ENCODE assay signal across 17 cellular contexts in genomic region chr7:115085421-115085820, GRCh38.
A peak's percentile ranks its signal among the peaks of the same experiment; 100 is the strongest.
DNase-seq lines count a peak whose midpoint lies in the region; ATAC-seq, FAIRE-seq and TF ChIP-seq lines count a peak whose summit lies in the region.
"Had no signal": no experiment of that assay in that cellular context is flagged by ENCODE, and none has a peak within 500 bp of the region (broad histone marks: within the 10 kb centered on the region; RNA-seq: fewer than 3 reads in every experiment).

No MANE protein-coding gene starts in this region.

- no peaks in the 10 kb centered on the region for H4K20me1 ChIP-seq in IMR-90 (ENCODE audit: insufficient read depth, low read length)

- H4K5ac ChIP-seq in IMR-90 (ENCODE audit: low read depth, low read length), result no peak overlapping the region

- H3K36me3 ChIP-seq in IMR-90 (ENCODE audit: control insufficient read depth, insufficient read depth, low read length) (no peaks in the 10 kb centered on the region), bronchial epithelial cell (ENCODE audit: control insufficient read depth, insufficient read depth, low read length) (no peaks in the 10 kb centered on the region), BE2C (no peaks in the 10 kb centered on the region)

- CTCF ChIA-PET in IMR-90 (lab: Yijun Ruan, JAX), result no interaction called here

- ATAC-seq in IMR-90 (ENCODE audit: low read depth), result no peak
- no peak for ATAC-seq in HG02610 (IDR thresholded peaks at IDR 0.05; ENCODE audit: unreplicated experiment)
- ATAC-seq in stimulated activated effector memory CD8-positive, alpha-beta T cell treated with anti-CD3 and anti-CD28 coated beads, Interleukin-12 subunit alpha, Interleukin-12 subunit beta, amount 100 ng/mL, for 72 hours, result no peak

- in situ Hi-C loops in IMR-90 (cut with MboI; ENCODE audit: low sequenced_read_pairs), result no loop called here

- no peaks in the 10 kb centered on the region for H3K9me3 ChIP-seq in IMR-90 (ENCODE audit: control insufficient read depth, insufficient read depth, low read length)
- H3K9me3 ChIP-seq in BE2C, result no peaks in the 10 kb centered on the region

- H2BK15ac ChIP-seq in IMR-90 (ENCODE audit: low read depth, low read length), result no peak overlapping the region

- no peaks in the 10 kb centered on the region for H3K79me1 ChIP-seq in IMR-90 (ENCODE audit: low read depth in 1 of 2, low read length in 2 of 2)

- H2AK9ac ChIP-seq in IMR-90 (replicated peaks; ENCODE audit: low read depth, low read length, poor library complexity), result no peak overlapping the region

- H3K14ac ChIP-seq in IMR-90 (replicated peaks; ENCODE audit: low read depth, low read length), result no peak overlapping the region

- H3K4me3 ChIP-seq in IMR-90 (ENCODE audit: insufficient read depth, low read depth, low read length) (no peak overlapping the region), bronchial epithelial cell (ENCODE audit: low read depth, low read length) (no peak overlapping the region), BE2C (ENCODE audit: low read depth, low read length) (no peak overlapping the region)

- no peak overlapping the region for H3K4me2 ChIP-seq in IMR-90 (ENCODE audit: low read depth, low read length)

- no peak overlapping the region for H3K4me3 Mint-ChIP-seq in stimulated activated effector memory CD8-positive, alpha-beta T cell treated with anti-CD3 and anti-CD28 coated beads, Interleukin-12 subunit alpha, Interleukin-12 subunit beta, amount 100 ng/mL, for 72 hours
- H3K4me3 Mint-ChIP-seq: CD4-positive, alpha-beta T cell; H9; IgD-negative memory B cell had no signal

- intact Hi-C loops in IMR-90 (cut with micrococcal nuclease), result loop anchor here (5.0 kb wide), 1 partner anchor 592 kb away; no protein-coding TSS in a partner anchor

- H2BK20ac ChIP-seq in IMR-90 (ENCODE audit: low read depth, low read length), result peak overlapping the region; percentile 69

- no peaks in the 10 kb centered on the region for H3K9me1 ChIP-seq in IMR-90 (ENCODE audit: insufficient read depth, low read length)

- H3K4ac ChIP-seq in IMR-90 (ENCODE audit: low read depth, low read length), result peak overlapping the region; percentile 19; the same call in 1 of the 2 replicates

- H3K27me3 ChIP-seq in IMR-90 (ENCODE audit: control insufficient read depth, insufficient read depth, low read length) (no peaks in the 10 kb centered on the region), bronchial epithelial cell (ENCODE audit: control insufficient read depth, insufficient read depth, low read length) (no peaks in the 10 kb centered on the region), BE2C (no peaks in the 10 kb centered on the region)

- H4K91ac ChIP-seq in IMR-90 (ENCODE audit: insufficient read depth, low read depth, low read length), result no peak overlapping the region

- no peak overlapping the region for H3K27ac ChIP-seq in IMR-90 (ENCODE audit: insufficient read depth, low read length)
- H3K27ac ChIP-seq: HL-60 had no signal

- no peak for TF ChIP-seq CTCF in IMR-90 (conservative IDR thresholded peaks at IDR 0.05; ENCODE audit: low read depth, low read length)
- TF ChIP-seq CTCF in bronchial epithelial cell (IDR thresholded peaks at IDR 0.05; ENCODE audit: insufficient read depth, low read length, severe bottlenecking), result no peak
- no peak for TF ChIP-seq CTCF in BE2C (IDR thresholded peaks at IDR 0.05; ENCODE audit: low read depth, low read length)

- 83% methylated on average over 2 of the region's 3 CpGs; no CpG with 5 or more reads in 1 of the 2 experiments for WGBS in IMR-90 (ENCODE audit: extremely low coverage in 2 of 2, insufficient read length in 1 of 2), 2 experiments

- POLR2A ChIA-PET in IMR-90 (lab: Charles Lee; ENCODE audit: unreplicated experiment), result no interaction called here

- no peak for TF ChIP-seq POLR2A in IMR-90 (IDR thresholded peaks at IDR 0.05; ENCODE audit: low read depth, low read length)

- H3K9me3 Mint-ChIP-seq in stimulated activated effector memory CD8-positive, alpha-beta T cell treated with anti-CD3 and anti-CD28 coated beads, Interleukin-12 subunit alpha, Interleukin-12 subunit beta, amount 100 ng/mL, for 72 hours, result no peaks in the 10 kb centered on the region
- H3K9me3 Mint-ChIP-seq: CD4-positive, alpha-beta T cell had no signal

- H2AFZ ChIP-seq in IMR-90 (replicated peaks; ENCODE audit: low read length, poor library complexity), result peak overlapping the region; percentile 47

- no peak for FAIRE-seq in bronchial epithelial cell (lab: Jason Lieb, UNC)

- peak; percentile 79 for DNase-seq in DMS53 (lab: John Stamatoyannopoulos, UW)
- DNase-seq in IMR-90, result no peak
- peak; percentile 50 for DNase-seq in bronchial epithelial cell (ENCODE audit: low read depth)
- DNase-seq in left kidney (ENCODE audit: low read depth, low spot score), result peak; percentile 9
- no peak for DNase-seq in BE2C
- no peak for DNase-seq in stimulated activated effector memory CD8-positive, alpha-beta T cell treated with anti-CD3 and anti-CD28 coated beads, Interleukin-12 subunit alpha, Interleukin-12 subunit beta, amount 100 ng/mL, for 72 hours (ENCODE audit: low spot score in 2 of 2)
- no peak for DNase-seq in activated CD4-positive, alpha-beta T cell treated with anti-CD3 and anti-CD28 coated beads, Interleukin-2, amount 50 U/mL, for 1 hour
- DNase-seq: C1 segment of cervical spinal cord; CD4-positive, alpha-beta T cell; DND-41; GF-D8; GOT3; H9; KG1 had no signal

- no TSS peak for BruUV-seq in IMR-90 (replicated peaks; lab: Mats Ljungman, UMichigan)

- H3K9ac ChIP-seq in IMR-90 (ENCODE audit: low read depth, low read length), result no peak overlapping the region; the same call in 1 of the 2 replicates

- no peak overlapping the region for H3K56ac ChIP-seq in IMR-90 (ENCODE audit: extremely low read depth, insufficient read depth, low read length)

- H3K4me1 ChIP-seq in IMR-90 (ENCODE audit: control insufficient read depth, insufficient read depth, low read length), result peaks cover 3% of the 10 kb centered on the region; the same call in 1 of the 2 replicates
- no peaks in the 10 kb centered on the region for H3K4me1 ChIP-seq in BE2C

- no peak for TF ChIP-seq RAD21 in IMR-90 (IDR thresholded peaks at IDR 0.05; ENCODE audit: low read length)

- no peak overlapping the region for H4K8ac ChIP-seq in IMR-90 (ENCODE audit: low read depth in 2 of 2, low read length in 2 of 2)

- peak overlapping the region; percentile 30 for H2BK5ac ChIP-seq in IMR-90 (ENCODE audit: low read depth, low read length, poor library complexity, severe bottlenecking)

- dilution Hi-C loops in IMR-90 (cut with HindIII; ENCODE audit: low sequenced_read_pairs, unreplicated experiment), result no loop called here

- H3K18ac ChIP-seq in IMR-90 (ENCODE audit: low read depth, low read length), result peak overlapping the region; percentile 12

- H3K23ac ChIP-seq in IMR-90 (ENCODE audit: low read depth, low read length), result no peak overlapping the region

- H2BK120ac ChIP-seq in IMR-90 (ENCODE audit: low read depth, low read length), result peak overlapping the region; percentile 50

- H3K4me1 Mint-ChIP-seq in stimulated activated effector memory CD8-positive, alpha-beta T cell treated with anti-CD3 and anti-CD28 coated beads, Interleukin-12 subunit alpha, Interleukin-12 subunit beta, amount 100 ng/mL, for 72 hours, result no peaks in the 10 kb centered on the region
- H3K4me1 Mint-ChIP-seq: IgD-negative memory B cell had no signal

- peak overlapping the region; percentile 61 for H2AK5ac ChIP-seq in IMR-90 (ENCODE audit: low read depth, low read length)

- no peak overlapping the region for H3K27ac Mint-ChIP-seq in stimulated activated effector memory CD8-positive, alpha-beta T cell treated with anti-CD3 and anti-CD28 coated beads, Interleukin-12 subunit alpha, Interleukin-12 subunit beta, amount 100 ng/mL, for 72 hours
- H3K27ac Mint-ChIP-seq: CD4-positive, alpha-beta T cell; H9 had no signal

- no peaks in the 10 kb centered on the region for H3K36me3 Mint-ChIP-seq in stimulated activated effector memory CD8-positive, alpha-beta T cell treated with anti-CD3 and anti-CD28 coated beads, Interleukin-12 subunit alpha, Interleukin-12 subunit beta, amount 100 ng/mL, for 72 hours

TF ChIP-seq in IMR-90, 13 proteins besides CTCF, POLR2A, EP300 and RAD21:
- no peak for TF ChIP-seq MAFK (IDR thresholded peaks at IDR 0.05; ENCODE audit: low read depth, low read length)
- no peak for TF ChIP-seq MXI1 (IDR thresholded peaks at IDR 0.05; ENCODE audit: borderline replicate concordance, low read depth, low read length)
- no peak for TF ChIP-seq NFE2L2 (IDR thresholded peaks at IDR 0.05; ENCODE audit: low read depth, low read length)
- TF ChIP-seq SMC3 (IDR thresholded peaks at IDR 0.05; ENCODE audit: low read depth, low read length), result no peak
- TF ChIP-seq CEBPB (IDR thresholded peaks at IDR 0.05; ENCODE audit: low read depth, low read length), result no peak
- TF ChIP-seq, protein P1, sequence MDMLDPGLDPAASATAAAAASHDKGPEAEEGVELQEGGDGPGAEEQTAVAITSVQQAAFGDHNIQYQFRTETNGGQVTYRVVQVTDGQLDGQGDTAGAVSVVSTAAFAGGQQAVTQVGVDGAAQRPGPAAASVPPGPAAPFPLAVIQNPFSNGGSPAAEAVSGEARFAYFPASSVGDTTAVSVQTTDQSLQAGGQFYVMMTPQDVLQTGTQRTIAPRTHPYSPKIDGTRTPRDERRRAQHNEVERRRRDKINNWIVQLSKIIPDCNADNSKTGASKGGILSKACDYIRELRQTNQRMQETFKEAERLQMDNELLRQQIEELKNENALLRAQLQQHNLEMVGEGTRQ (IDR thresholded peaks at IDR 0.05; ENCODE audit: low read depth, low read length), result no peak
- TF ChIP-seq BHLHE40 (IDR thresholded peaks at IDR 0.05; ENCODE audit: low read depth, low read length), result no peak
- no peak for TF ChIP-seq RCOR1 (IDR thresholded peaks at IDR 0.05; ENCODE audit: insufficient replicate concordance, low read length)

Comparison
In these comparisons a context has a peak if more than half of its experiments do, and no peak if none do; other contexts are left out.
1. DNase-seq: peak in DMS53 (single experiment), bronchial epithelial cell (single experiment) and left kidney (single experiment); none in IMR-90 (single experiment), BE2C (single experiment), stimulated activated effector memory CD8-positive, alpha-beta T cell treated with anti-CD3 and anti-CD28 coated beads, Interleukin-12 subunit alpha, Interleukin-12 subunit beta, amount 100 ng/mL, for 72 hours (0 of 2) and activated CD4-positive, alpha-beta T cell treated with anti-CD3 and anti-CD28 coated beads, Interleukin-2, amount 50 U/mL, for 1 hour (single experiment).